Comparison of ENCODE assay signal across 11 cellular contexts in the genomic region with DNA sequence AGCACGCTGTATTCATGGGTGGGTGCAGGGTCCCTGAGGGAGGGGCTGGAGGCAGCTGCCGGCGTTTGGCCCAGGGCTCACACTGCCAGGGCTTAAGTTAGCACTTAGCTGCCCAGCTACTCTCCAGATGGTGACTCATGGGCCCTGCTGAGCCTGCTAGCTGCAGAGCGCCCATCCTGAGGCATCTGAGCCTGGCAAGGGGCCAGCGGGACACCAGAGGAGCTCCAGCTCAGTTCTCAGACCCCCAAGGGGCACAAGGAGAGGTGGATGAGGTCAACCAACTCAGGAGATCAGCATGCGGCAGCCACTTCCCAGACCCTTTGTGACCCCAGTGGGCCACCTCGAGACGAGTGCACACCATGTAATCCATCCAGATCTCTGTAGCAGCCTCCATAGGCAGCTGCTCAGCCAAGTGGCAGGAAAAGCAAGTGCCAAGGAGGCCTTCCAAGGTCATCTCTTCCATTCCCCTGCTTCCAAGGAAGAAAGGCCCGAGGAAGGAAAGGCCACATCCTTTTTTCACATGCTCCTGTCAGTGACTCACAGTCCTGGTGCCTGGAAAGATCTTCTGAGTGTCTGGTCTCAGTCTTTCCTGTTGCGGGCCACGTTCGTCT. TPM values are rescaled to one million over a fixed set of nuclear protein-coding genes. Genes with fewer than 3 reads are reported as not detected.
A peak's percentile ranks its signal among the peaks of the same experiment; 100 is the strongest.
DNase-seq lines count a peak whose midpoint lies in the region; ATAC-seq and TF ChIP-seq lines count a peak whose summit lies in the region.
"Had no signal": no experiment of that assay in that cellular context is flagged by ENCODE, and none has a peak within 500 bp of the region (broad histone marks: within the 10 kb centered on the region; RNA-seq: fewer than 3 reads in every experiment).

No MANE protein-coding gene starts in this region.

- no peak overlapping the region for H3K4me3 ChIP-seq in right cardiac atrium (ENCODE audit: low read length)
- H3K4me3 ChIP-seq in uterus = no peak overlapping the region

- H3K27me3 ChIP-seq in right cardiac atrium (ENCODE audit: control insufficient read depth, insufficient read depth) = no peaks in the 10 kb centered on the region
- H3K27me3 ChIP-seq in uterus = no peaks in the 10 kb centered on the region

- H3K9me3 ChIP-seq in right cardiac atrium (ENCODE audit: control insufficient read depth, low read length) (no peaks in the 10 kb centered on the region), uterus (no peaks in the 10 kb centered on the region)

- ATAC-seq in Right ventricle myocardium inferior (peak; percentile 23), right cardiac atrium (peak; percentile 31 to 53), GM21529 (IDR thresholded peaks at IDR 0.05; ENCODE audit: unreplicated experiment) (no peak)
- ATAC-seq: natural killer cell had no signal

- no peak for TF ChIP-seq POLR2A in uterus (IDR thresholded peaks at IDR 0.05)

- no peaks in the 10 kb centered on the region for H3K36me3 ChIP-seq in uterus

- intact Hi-C loops in Right ventricle myocardium inferior (cut with DNase I) = no loop called here
- intact Hi-C loops in cardiac septum (cut with DNase I) = loop anchor here (5.0 kb wide), 1 partner anchor 34 kb away; a partner anchor contains a TSS
- intact Hi-C loops in right cardiac atrium (cut with DNase I) = no loop called here
- intact Hi-C loops in uterus (cut with DNase I; ENCODE audit: low total_unique reads) = no loop called here

- H3K27ac ChIP-seq in right cardiac atrium (ENCODE audit: low read length) = peak overlapping the region; percentile 11
- H3K27ac ChIP-seq in uterus = peak overlapping the region in 1 of 2 donors; percentile 15

- H3K4me1 ChIP-seq in right cardiac atrium (ENCODE audit: control insufficient read depth, insufficient read depth, low read length) (peaks cover 21% of the 10 kb centered on the region), uterus (peaks cover 0 to 4% of the 10 kb centered on the region in 2 donors)

- WGBS in right cardiac atrium = 61% methylated on average over 12 of the region's 12 CpGs

- TF ChIP-seq CTCF in uterus (IDR thresholded peaks at IDR 0.05) = no peak

- DNase-seq in Right ventricle myocardium inferior (ENCODE audit: missing footprints) (peak; percentile 76), cardiac septum (ENCODE audit: low spot score) (no peak), astrocyte of the hippocampus (ENCODE audit: low read depth, low spot score) (peak; percentile 92), right cardiac atrium (peak; percentile 68 to 71 (median 69)), uterus (peak; percentile 35 to 71), NCI-H128 (lab: John Stamatoyannopoulos, UW; ENCODE audit: unreplicated experiment) (no peak)
- no peak for DNase-seq in stimulated activated naive CD4-positive, alpha-beta T cell treated with Interleukin-2 at 50 U/mL for 16 hours (lab: John Stamatoyannopoulos, UW)
- DNase-seq: activated CD4-positive, alpha-beta T cell treated with anti-CD3 and anti-CD28 coated beads, Interleukin-2, amount 50 U/mL, for 1 hour; natural killer cell; NCI-H510A treated with DMSO at 0.1 percent for 48 hours had no signal

RNA-seq across cellular contexts. Expression of a gene that starts 35.3 kb away (rescaled TPM):
- total RNA-seq in Right ventricle myocardium inferior = 13.9 TPM
- total RNA-seq in cardiac septum = 20.3 TPM
- 10 to 100 TPM; 21.7 to 22.5 (median 22.1) TPM for total RNA-seq in right cardiac atrium
- 15.3 TPM for polyA plus RNA-seq in right cardiac atrium
- total RNA-seq in uterus = 10 to 100 TPM in 2 of 4 donors, 1 to 10 TPM in 2; 3.8 to 50.1 (median 9.4) TPM

RNA-seq across cellular contexts. Expression of a gene that starts 56.8 kb away (rescaled TPM):
- 1.3 TPM for total RNA-seq in Right ventricle myocardium inferior
- total RNA-seq in cardiac septum = 4.3 TPM
- 10 to 100 TPM in 2 of 4 donors, 1 to 10 TPM in 2; 8.0 to 11.9 (median 10.0) TPM for total RNA-seq in right cardiac atrium
- 4.9 TPM for polyA plus RNA-seq in right cardiac atrium
- 10 to 100 TPM; 14.4 to 80.0 (median 23.4) TPM for total RNA-seq in uterus
- total RNA-seq: natural killer cell had no signal

Comparison
In these comparisons a context has a peak if more than half of its experiments do, and no peak if none do; other contexts are left out.
1. DNase-seq: peak in Right ventricle myocardium inferior (single experiment), astrocyte of the hippocampus (single experiment), right cardiac atrium (3 of 3) and uterus (2 of 2); none in cardiac septum (single experiment), stimulated activated naive CD4-positive, alpha-beta T cell treated with Interleukin-2 at 50 U/mL for 16 hours (single experiment) and NCI-H128 (single experiment).